Comparison of ENCODE assay signal across 8 cellular contexts in the genomic region with DNA sequence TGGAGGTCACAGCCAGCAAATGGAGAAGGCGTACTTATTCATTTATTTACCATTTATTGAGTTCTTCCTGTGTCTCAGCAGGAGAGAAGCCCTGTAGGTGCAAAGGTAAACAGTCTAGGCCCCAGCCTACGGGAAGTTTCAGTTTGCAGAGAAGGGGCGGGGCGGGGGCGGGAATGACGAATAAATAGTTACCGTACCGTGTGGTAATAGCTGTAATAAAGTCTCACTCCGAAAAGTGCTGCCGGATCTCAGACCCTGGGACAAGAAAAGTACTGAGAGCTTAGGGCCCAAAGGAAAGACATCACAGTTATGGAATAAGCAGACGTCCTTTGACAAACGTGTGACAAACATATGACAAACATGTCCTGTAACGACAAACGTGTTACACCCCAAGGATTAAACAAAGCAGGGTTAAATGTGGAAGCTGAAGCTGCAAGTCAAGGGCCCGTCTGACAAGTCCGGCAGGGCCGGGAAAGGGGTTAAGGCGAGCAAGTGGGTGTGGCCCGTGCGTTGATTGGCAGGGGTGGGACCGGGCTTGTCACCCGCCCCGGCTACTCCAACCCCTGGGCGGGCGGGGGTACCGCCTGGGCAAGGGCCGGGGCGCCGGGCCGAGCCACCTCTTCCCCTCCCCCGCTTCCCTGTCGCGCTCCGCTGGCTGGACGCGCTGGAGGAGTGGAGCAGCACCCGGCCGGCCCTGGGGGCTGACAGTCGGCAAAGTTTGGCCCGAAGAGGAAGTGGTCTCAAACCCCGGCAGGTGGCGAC. TPM values are rescaled to one million over a fixed set of nuclear protein-coding genes. Genes with fewer than 3 reads are reported as not detected.
DNase-seq lines count a peak whose midpoint lies in the region; ATAC-seq, FAIRE-seq and TF ChIP-seq lines count a peak whose summit lies in the region.

A gene with protein sequence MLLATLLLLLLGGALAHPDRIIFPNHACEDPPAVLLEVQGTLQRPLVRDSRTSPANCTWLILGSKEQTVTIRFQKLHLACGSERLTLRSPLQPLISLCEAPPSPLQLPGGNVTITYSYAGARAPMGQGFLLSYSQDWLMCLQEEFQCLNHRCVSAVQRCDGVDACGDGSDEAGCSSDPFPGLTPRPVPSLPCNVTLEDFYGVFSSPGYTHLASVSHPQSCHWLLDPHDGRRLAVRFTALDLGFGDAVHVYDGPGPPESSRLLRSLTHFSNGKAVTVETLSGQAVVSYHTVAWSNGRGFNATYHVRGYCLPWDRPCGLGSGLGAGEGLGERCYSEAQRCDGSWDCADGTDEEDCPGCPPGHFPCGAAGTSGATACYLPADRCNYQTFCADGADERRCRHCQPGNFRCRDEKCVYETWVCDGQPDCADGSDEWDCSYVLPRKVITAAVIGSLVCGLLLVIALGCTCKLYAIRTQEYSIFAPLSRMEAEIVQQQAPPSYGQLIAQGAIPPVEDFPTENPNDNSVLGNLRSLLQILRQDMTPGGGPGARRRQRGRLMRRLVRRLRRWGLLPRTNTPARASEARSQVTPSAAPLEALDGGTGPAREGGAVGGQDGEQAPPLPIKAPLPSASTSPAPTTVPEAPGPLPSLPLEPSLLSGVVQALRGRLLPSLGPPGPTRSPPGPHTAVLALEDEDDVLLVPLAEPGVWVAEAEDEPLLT (plus strand): TSS at position 541 of the 762 bp plus-strand sequence. CDS start 564 bp downstream, outside the sequence.

- no peaks in the 10 kb centered on the region for H3K27me3 ChIP-seq in NT2/D1 (ENCODE audit: insufficient read depth, insufficient read length)
- H3K27me3 ChIP-seq in endothelial cell of umbilical vein (ENCODE audit: control insufficient read depth in 2 of 2, insufficient read depth in 2 of 2, low read length in 2 of 2) = no peaks in the 10 kb centered on the region

- CTCF ChIA-PET in endothelial cell of umbilical vein (lab: Charles Lee) = interaction anchor here (0.7 to 4.7 kb wide), 17 partner anchors 10 to 316 kb away, joined by 3 to 75 read pairs (median 6); partner anchors contain the start of genes MMP14 and RBM23

- no peaks in the 10 kb centered on the region for H3K9me3 ChIP-seq in NT2/D1 (ENCODE audit: insufficient read depth, low read length)
- H3K9me3 ChIP-seq in endothelial cell of umbilical vein (replicated peaks; ENCODE audit: control insufficient read depth, insufficient read depth, low read length) = no peaks in the 10 kb centered on the region

- H3K9me1 ChIP-seq in endothelial cell of umbilical vein (replicated peaks; ENCODE audit: control insufficient read depth, extremely low read depth, insufficient read depth, low read length) = no peaks in the 10 kb centered on the region

- TF ChIP-seq CTCF in endothelial cell of umbilical vein (IDR thresholded peaks at IDR 0.05; ENCODE audit: extremely low read depth in 1 of 2, insufficient read depth in 1 of 2, low read depth in 1 of 2, low read length in 2 of 2) = peak in 1 of 2 donors; percentile 0

- DNase-seq in COLO668 (lab: John Stamatoyannopoulos, UW; ENCODE audit: unreplicated experiment) (peak; percentile 94), HPDE6-E6E7 (ENCODE audit: extremely low spot score) (peak; percentile 83), NT2/D1 (ENCODE audit: low read depth, low spot score) (no peak), endothelial cell of umbilical vein (ENCODE audit: low read depth, low spot score) (peak; percentile 90), middle frontal gyrus (ENCODE audit: extremely low spot score, low spot score) (peak; percentile 58)
- DNase-seq in activated CD8-positive, alpha-beta memory T cell treated with anti-CD3 and anti-CD28 coated beads, Interleukin-2, amount 50 U/mL, for 4 hours = peak; percentile 72
- peak; percentile 49 to 58 for DNase-seq in stimulated activated CD8-positive, alpha-beta memory T cell treated with anti-CD3 and anti-CD28 coated beads, Interleukin-4, amount 100 ng/mL, for 1 hour (ENCODE audit: low read depth in 2 of 2, low spot score in 1 of 2)

- dilution Hi-C loops in endothelial cell of umbilical vein (cut with MboI; ENCODE audit: extremely low pct_ligation_motif_present, low sequenced_read_pairs) = no loop called here

- peak; percentile 64 for TF ChIP-seq POLR2A in endothelial cell of umbilical vein (IDR thresholded peaks at IDR 0.05; ENCODE audit: low read depth, low read length)

- ATAC-seq in GM19468 (IDR thresholded peaks at IDR 0.05; ENCODE audit: extremely low read depth, unreplicated experiment) = peak; percentile 45

- H3K27ac ChIP-seq in endothelial cell of umbilical vein (ENCODE audit: insufficient read depth, low read depth, low read length) = peak within 1 kb of the TSS; percentile 89

- H3K36me3 ChIP-seq in NT2/D1 (ENCODE audit: insufficient read depth, insufficient read length, low read length) (peaks cover 17% of the 10 kb centered on the region), endothelial cell of umbilical vein (ENCODE audit: control insufficient read depth in 2 of 2, extremely low read depth in 1 of 2, insufficient read depth in 2 of 2, low read length in 2 of 2) (peaks cover 13 to 22% of the 10 kb centered on the region in 2 experiments)

- intact Hi-C loops in endothelial cell of umbilical vein (cut with micrococcal nuclease) = no loop called here

- H3K4me3 ChIP-seq in NT2/D1 (ENCODE audit: insufficient read length, low read depth) (peak within 1 kb of the TSS; percentile 76), endothelial cell of umbilical vein (replicated peaks in 1 of 3; ENCODE audit: insufficient read depth in 1 of 3, low read depth in 1 of 3, low read length in 3 of 3) (peak within 1 kb of the TSS; percentile 68 to 78 (median 76))

- H3K4me1 ChIP-seq in NT2/D1 (ENCODE audit: insufficient read depth, insufficient read length) (no peaks in the 10 kb centered on the region), endothelial cell of umbilical vein (ENCODE audit: control insufficient read depth, extremely low read depth, insufficient read depth, low read length) (peaks cover 18% of the 10 kb centered on the region)

- peak within 1 kb of the TSS; percentile 97 for H2AFZ ChIP-seq in endothelial cell of umbilical vein (ENCODE audit: low read depth, low read length)

- H3K4me2 ChIP-seq in endothelial cell of umbilical vein (ENCODE audit: insufficient read depth, low read length) = peak within 1 kb of the TSS; percentile 97

- peaks cover 15% of the 10 kb centered on the region for H3K79me2 ChIP-seq in endothelial cell of umbilical vein (ENCODE audit: control insufficient read depth, insufficient read depth, low read length)

- FAIRE-seq in endothelial cell of umbilical vein (lab: Jason Lieb, UNC) = peak; percentile 87

- POLR2A ChIA-PET in endothelial cell of umbilical vein (lab: Charles Lee) = interaction anchor here (0.5 kb wide), 1 partner anchor 18 kb away, joined by 3 read pairs; no protein-coding TSS in a partner anchor

- TSS peak; percentile 73 for BruUV-seq in endothelial cell of umbilical vein (replicated peaks; lab: Mats Ljungman, UMichigan)

- H4K20me1 ChIP-seq in endothelial cell of umbilical vein (replicated peaks; ENCODE audit: control insufficient read depth, extremely low read depth, insufficient read depth, low read length) = no peaks in the 10 kb centered on the region

- H3K9ac ChIP-seq in NT2/D1 (ENCODE audit: insufficient read length, low read depth) = peak within 1 kb of the TSS; percentile 85
- peak within 1 kb of the TSS; percentile 93 for H3K9ac ChIP-seq in endothelial cell of umbilical vein (replicated peaks; ENCODE audit: extremely low read depth, insufficient read depth, low read length)

TF ChIP-seq in endothelial cell of umbilical vein, 7 proteins besides CTCF, POLR2A, EP300 and RAD21:
- TF ChIP-seq FOS (IDR thresholded peaks at IDR 0.05; ENCODE audit: borderline replicate concordance, insufficient read depth, low read length) (no peak), MYC (IDR thresholded peaks at IDR 0.05; ENCODE audit: low read depth, low read length) (no peak), GATA2 (IDR thresholded peaks at IDR 0.05; ENCODE audit: insufficient read depth, insufficient read length, low read depth, low read length) (no peak), POLR2AphosphoS5 (IDR thresholded peaks at IDR 0.05; ENCODE audit: insufficient read depth, low read depth, low read length) (peak; percentile 74), EZH2 (IDR thresholded peaks at IDR 0.05; ENCODE audit: borderline replicate concordance, low read depth, low read length, severe bottlenecking) (no peak)

RNA-seq across cellular contexts. Expression of the gene that starts here (rescaled TPM):
- 119 and 123 TPM in 2 replicates for total RNA-seq in endothelial cell of umbilical vein
- 157 and 192 TPM in 2 replicates for polyA plus RNA-seq in endothelial cell of umbilical vein
- polyA plus RNA-seq in endothelial cell of umbilical vein (2011; cell fraction: cytosol; rRNA removed) = 119 and 152 TPM in 2 replicates
- 62.0 and 72.3 TPM in 2 replicates for polyA plus RNA-seq in endothelial cell of umbilical vein (2011; cell fraction: nucleus; rRNA removed)
- 115 and 125 TPM in 2 replicates for polyA plus RNA-seq in endothelial cell of umbilical vein (2012)
- 193 and 248 TPM in 2 replicates for polyA minus RNA-seq in endothelial cell of umbilical vein
- 31.7 TPM for polyA minus RNA-seq in endothelial cell of umbilical vein (2011; cell fraction: cytosol; rRNA and poly(A)+ RNA removed)
- polyA minus RNA-seq in endothelial cell of umbilical vein (2011; cell fraction: nucleus; rRNA and poly(A)+ RNA removed) = 37.7 and 38.5 TPM in 2 replicates
